Comparison of ENCODE assay signal across 8 cellular contexts in genomic region chr5:5494489-5495402, GRCh38.
A peak's percentile ranks its signal among the peaks of the same experiment; 100 is the strongest.
DNase-seq lines count a peak whose midpoint lies in the region; ATAC-seq and TF ChIP-seq lines count a peak whose summit lies in the region.

No MANE protein-coding gene starts in this region.

- no peak overlapping the region for H3K27ac ChIP-seq in RWPE1
- no peak overlapping the region for H3K27ac ChIP-seq in left ventricle myocardium inferior (replicated peaks)
- no peak overlapping the region for H3K27ac ChIP-seq in skeletal muscle tissue (ENCODE audit: low read depth, low read length)

- peaks cover 28% of the 10 kb centered on the region for H3K4me1 Mint-ChIP-seq in activated naive CD4-positive, alpha-beta T cell treated with anti-CD3 and anti-CD28 coated beads, Interleukin-2, amount 50 U/mL, for 24 hours

- intact Hi-C loops in left ventricle myocardium inferior (cut with micrococcal nuclease): no loop called here

- peak overlapping the region; percentile 15 for H3K4me3 Mint-ChIP-seq in activated naive CD4-positive, alpha-beta T cell treated with anti-CD3 and anti-CD28 coated beads, Interleukin-2, amount 50 U/mL, for 24 hours

- H3K4me1 ChIP-seq in left ventricle myocardium inferior (peaks cover 22% of the 10 kb centered on the region), skeletal muscle tissue (ENCODE audit: control insufficient read depth in 3 of 3, insufficient read depth in 3 of 3, low read length in 3 of 3) (peaks cover 14 to 37% (median 35%) of the 10 kb centered on the region in 3 donors)

- POLR2A ChIA-PET in RWPE1 (lab: Yijun Ruan, JAX; ENCODE audit: low non-redundant PET): no interaction called here

- CTCF ChIA-PET in RWPE1 (lab: Yijun Ruan, JAX): no interaction called here

- H3K4me3 ChIP-seq in left ventricle myocardium inferior (peak overlapping the region; percentile 56), skeletal muscle tissue (ENCODE audit: low read length in 3 of 3) (peak overlapping the region; percentile 45 to 61 (median 60))

- DNase-seq in RWPE1 (ENCODE audit: low spot score) (peak; percentile 41), left ventricle myocardium inferior (peak; percentile 72), DMS 273 (lab: John Stamatoyannopoulos, UW; ENCODE audit: unreplicated experiment) (no peak), superior temporal gyrus (ENCODE audit: extremely low spot score) (no peak)

- H3K36me3 Mint-ChIP-seq in activated naive CD4-positive, alpha-beta T cell treated with anti-CD3 and anti-CD28 coated beads, Interleukin-2, amount 50 U/mL, for 24 hours: no peaks in the 10 kb centered on the region

- peak overlapping the region in 1 of 3 donors; percentile 41 for H3K9ac ChIP-seq in skeletal muscle tissue (ENCODE audit: low read depth in 1 of 3, low read length in 3 of 3)

- no peaks in the 10 kb centered on the region for H3K9me3 Mint-ChIP-seq in activated naive CD4-positive, alpha-beta T cell treated with anti-CD3 and anti-CD28 coated beads, Interleukin-2, amount 50 U/mL, for 24 hours

- TF ChIP-seq CTCF in RWPE1 (conservative IDR thresholded peaks at IDR 0.05; ENCODE audit: low read depth) (no peak), left ventricle myocardium inferior (IDR thresholded peaks at IDR 0.05; ENCODE audit: borderline replicate concordance) (no peak)

- H3K9me3 ChIP-seq in left ventricle myocardium inferior (replicated peaks) (no peaks in the 10 kb centered on the region), skeletal muscle tissue (ENCODE audit: control insufficient read depth in 3 of 3, low read length in 3 of 3) (no peaks in the 10 kb centered on the region)

- ATAC-seq in GM19023 (IDR thresholded peaks at IDR 0.05; ENCODE audit: unreplicated experiment) (peak; percentile 78), HG03025 (IDR thresholded peaks at IDR 0.05; ENCODE audit: low FRiP score, unreplicated experiment) (peak; percentile 57)

- H3K36me3 ChIP-seq in left ventricle myocardium inferior: peaks cover 7% of the 10 kb centered on the region
- H3K36me3 ChIP-seq in skeletal muscle tissue (ENCODE audit: control insufficient read depth in 3 of 3, insufficient read depth in 3 of 3, low read length in 3 of 3): peaks cover 0 to 5% (median 4%) of the 10 kb centered on the region in 3 donors

- H3K27me3 ChIP-seq in left ventricle myocardium inferior (ENCODE audit: low read depth): peaks cover 5% of the 10 kb centered on the region
- H3K27me3 ChIP-seq in skeletal muscle tissue (ENCODE audit: control insufficient read depth in 3 of 3, insufficient read depth in 3 of 3, low read length in 3 of 3): peaks cover 0 to 3% (median 0%) of the 10 kb centered on the region in 3 donors

- H3K27ac Mint-ChIP-seq in activated naive CD4-positive, alpha-beta T cell treated with anti-CD3 and anti-CD28 coated beads, Interleukin-2, amount 50 U/mL, for 24 hours: no peak overlapping the region

- H3K27me3 Mint-ChIP-seq in activated naive CD4-positive, alpha-beta T cell treated with anti-CD3 and anti-CD28 coated beads, Interleukin-2, amount 50 U/mL, for 24 hours: peaks cover 5% of the 10 kb centered on the region

Comparison
In these comparisons a context has a peak if more than half of its experiments do, and no peak if none do; other contexts are left out.
1. DNase-seq: peak in RWPE1 (single experiment) and left ventricle myocardium inferior (single experiment); none in DMS 273 (single experiment) and superior temporal gyrus (single experiment).